In genomic region chr11:126969865-126970479, GRCh38 we compare ENCODE assay signal across 8 cellular contexts. TPM values are rescaled to one million over a fixed set of nuclear protein-coding genes. Genes with fewer than 3 reads are reported as not detected.
DNase-seq lines count a peak whose midpoint lies in the region; ATAC-seq and TF ChIP-seq lines count a peak whose summit lies in the region.

No MANE protein-coding gene starts in this region.

- peaks cover 15% of the 10 kb centered on the region for H3K36me3 Mint-ChIP-seq in WTC11

- no peak overlapping the region for H3K4me3 Mint-ChIP-seq in WTC11

- H3K4me3 ChIP-seq in GM12865 (ENCODE audit: low read depth, low read length): no peak overlapping the region
- no peak overlapping the region for H3K4me3 ChIP-seq in esophagus squamous epithelium

- H3K27me3 Mint-ChIP-seq in WTC11 (ENCODE audit: low read depth): no peaks in the 10 kb centered on the region; the same call in 1 of the 2 replicates

- peaks cover 28% of the 10 kb centered on the region for H3K4me1 Mint-ChIP-seq in WTC11

- CTCF ChIA-PET in WTC11 (lab: Charles Lee): interaction anchor here (1.0 to 2.7 kb wide), 6 partner anchors 17 to 253 kb away, joined by 3 to 51 read pairs (median 4); no protein-coding TSS in a partner anchor

- H3K36me3 ChIP-seq in esophagus squamous epithelium: no peaks in the 10 kb centered on the region

- ATAC-seq in HG03342 (IDR thresholded peaks at IDR 0.05; ENCODE audit: unreplicated experiment): peak; percentile 66
- ATAC-seq in WTC11: peak; percentile 83
- ATAC-seq in GM18907 (IDR thresholded peaks at IDR 0.05; ENCODE audit: unreplicated experiment): no peak
- no peak for ATAC-seq in HG02763 (IDR thresholded peaks at IDR 0.05; ENCODE audit: unreplicated experiment)

- intact Hi-C loops in esophagus squamous epithelium (cut with DNase I): no loop called here

- H3K9me3 ChIP-seq in esophagus squamous epithelium: no peaks in the 10 kb centered on the region

- H3K4me1 ChIP-seq in esophagus squamous epithelium: no peaks in the 10 kb centered on the region

- peaks cover 15% of the 10 kb centered on the region for H3K9me3 Mint-ChIP-seq in WTC11

- TF ChIP-seq CTCF in GM12865 (IDR thresholded peaks at IDR 0.05; ENCODE audit: insufficient read depth, low read depth, low read length, missing control alignments) (peak; percentile 47), WTC11 (IDR thresholded peaks at IDR 0.05) (0 out of 2 replicates have a peak, but pooled peaks have one; percentile 36), esophagus squamous epithelium (IDR thresholded peaks at IDR 0.05) (peak in 1 of 6 experiments; percentile 14)

- peak; percentile 16 for DNase-seq in GM12865 (ENCODE audit: low read depth)
- peak; percentile 33 for DNase-seq in WTC11 (ENCODE audit: low spot score)
- DNase-seq in kidney glomerular epithelial cell (lab: John Stamatoyannopoulos, UW): peak; percentile 43
- DNase-seq in stimulated activated CD4-positive, alpha-beta T cell treated with anti-CD3 and anti-CD28 coated beads, Interleukin-4, amount 100 ng/mL, for 4 hours: no peak
- no peak for DNase-seq in esophagus squamous epithelium (lab: John Stamatoyannopoulos, UW)

- 40 to 46% methylated on average over 6 of the region's 6 CpGs for WGBS in esophagus squamous epithelium, 2 donors

- POLR2A ChIA-PET in WTC11 (lab: Charles Lee): no interaction called here

- peaks cover 0 to 41% (median 0%) of the 10 kb centered on the region in 4 donors for H3K27me3 ChIP-seq in esophagus squamous epithelium

- no peak for TF ChIP-seq POLR2A in esophagus squamous epithelium (IDR thresholded peaks at IDR 0.05)

- no peak overlapping the region for H3K27ac Mint-ChIP-seq in WTC11

- H3K27ac ChIP-seq in esophagus squamous epithelium: no peak overlapping the region

TF ChIP-seq in WTC11, 78 proteins besides CTCF, POLR2A, EP300 and RAD21:
- TF ChIP-seq FOXK1 (CRISPR knock-in tag; IDR thresholded peaks at IDR 0.05): no peak
- TF ChIP-seq ZNF232 (CRISPR knock-in tag; IDR thresholded peaks at IDR 0.05): no peak
- TF ChIP-seq ZSCAN18 (CRISPR knock-in tag; IDR thresholded peaks at IDR 0.05): no peak
- no peak for TF ChIP-seq AR (CRISPR knock-in tag; IDR thresholded peaks at IDR 0.05)
- no peak for TF ChIP-seq SMAD3 (CRISPR knock-in tag; IDR thresholded peaks at IDR 0.05; ENCODE audit: borderline replicate concordance)
- TF ChIP-seq E2F4 (CRISPR knock-in tag; IDR thresholded peaks at IDR 0.05; ENCODE audit: borderline replicate concordance, low read depth): no peak
- no peak for TF ChIP-seq ATF2 (CRISPR knock-in tag; IDR thresholded peaks at IDR 0.05; ENCODE audit: borderline replicate concordance, low read depth)
- no peak for TF ChIP-seq ZNF671 (CRISPR knock-in tag; IDR thresholded peaks at IDR 0.05)

RNA-seq across cellular contexts. Expression of gene KIRREL3, which starts 30.6 kb away (rescaled TPM):
- 0.59 to 1.1 TPM (median 0.76 TPM) in 3 replicates for total RNA-seq in WTC11 (2021)
- total RNA-seq in esophagus squamous epithelium: under 1 TPM in 1 of 4 donors, not detected in 3; 0.19 TPM

Comparison
In these comparisons a context has a peak if more than half of its experiments do, and no peak if none do; other contexts are left out.
1. DNase-seq: peak in GM12865 (single experiment), WTC11 (single experiment) and kidney glomerular epithelial cell (single experiment); none in stimulated activated CD4-positive, alpha-beta T cell treated with anti-CD3 and anti-CD28 coated beads, Interleukin-4, amount 100 ng/mL, for 4 hours (0 of 2) and esophagus squamous epithelium (single experiment).
2. ATAC-seq: peak in HG03342 (single experiment) and WTC11 (single experiment); none in GM18907 (single experiment) and HG02763 (single experiment).